11 cellular contexts compared by ENCODE assay signal in the genomic region with DNA sequence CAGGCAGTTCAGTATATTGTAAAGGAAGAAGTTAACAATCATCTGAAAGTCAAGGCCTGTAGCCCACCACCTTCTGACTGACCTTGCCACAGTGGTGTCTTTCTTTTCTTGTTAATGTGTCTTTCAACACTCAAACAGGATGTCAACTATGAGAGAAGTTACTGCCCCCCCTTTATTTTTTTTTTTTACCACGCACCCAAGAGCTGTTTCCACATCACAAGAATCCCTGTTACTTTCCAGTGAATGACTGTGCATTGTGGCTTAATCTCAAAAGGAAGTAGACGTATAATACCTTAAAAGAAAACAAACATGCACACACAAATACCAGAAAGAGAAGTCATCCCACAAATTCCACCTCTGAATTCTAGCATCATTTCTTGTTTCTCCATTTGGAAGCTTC.
DNase-seq lines count a peak whose midpoint lies in the region; ATAC-seq and TF ChIP-seq lines count a peak whose summit lies in the region.
"Had no signal": no experiment of that assay in that cellular context is flagged by ENCODE, and none has a peak within 500 bp of the region (broad histone marks: within the 10 kb centered on the region; RNA-seq: fewer than 3 reads in every experiment).

No MANE protein-coding gene starts in this region.

- TF ChIP-seq CTCF in AG04450 (IDR thresholded peaks at IDR 0.05; ENCODE audit: low read depth, low read length) (no peak), ascending aorta (IDR thresholded peaks at IDR 0.05) (no peak), lower leg skin (IDR thresholded peaks at IDR 0.05) (no peak), gastrocnemius medialis (IDR thresholded peaks at IDR 0.05 in 4 of 5, conservative IDR thresholded peaks at IDR 0.05 in 1 of 5) (no peak)

- H3K9me3 Mint-ChIP-seq in activated naive CD4-positive, alpha-beta T cell treated with anti-CD3 and anti-CD28 coated beads, Interleukin-2, amount 10 ng/mL, durations not matched to agents 7 days and 5 days = no peaks in the 10 kb centered on the region
- H3K9me3 Mint-ChIP-seq: activated T-cell treated with anti-CD3 and anti-CD28 coated beads, Interleukin-2, amount 50 U/mL, for 72 hours had no signal

- intact Hi-C loops in ascending aorta (cut with DNase I) = loop anchor here (2.0 to 5.0 kb wide), 3 partner anchors 73 to 203 kb away; no protein-coding TSS in a partner anchor
- intact Hi-C loops in lower leg skin (cut with DNase I; ENCODE audit: low total_unique reads) = no loop called here
- intact Hi-C loops in gastrocnemius medialis (cut with DNase I; ENCODE audit: low total_unique reads) = no loop called here

- no peak overlapping the region for H3K4me3 Mint-ChIP-seq in activated naive CD4-positive, alpha-beta T cell treated with anti-CD3 and anti-CD28 coated beads, Interleukin-2, amount 10 ng/mL, durations not matched to agents 7 days and 5 days
- H3K4me3 Mint-ChIP-seq: activated T-cell treated with anti-CD3 and anti-CD28 coated beads, Interleukin-2, amount 50 U/mL, for 72 hours had no signal

- no peaks in the 10 kb centered on the region for H3K36me3 Mint-ChIP-seq in activated naive CD4-positive, alpha-beta T cell treated with anti-CD3 and anti-CD28 coated beads, Interleukin-2, amount 10 ng/mL, durations not matched to agents 7 days and 5 days

- no peaks in the 10 kb centered on the region for H3K27me3 ChIP-seq in AG04450 (ENCODE audit: control insufficient read depth, insufficient read depth, low read length)
- no peaks in the 10 kb centered on the region for H3K27me3 ChIP-seq in ascending aorta
- H3K27me3 ChIP-seq in gastrocnemius medialis = no peaks in the 10 kb centered on the region

- peak overlapping the region; percentile 32 for H3K27ac ChIP-seq in AG04450 (ENCODE audit: low read depth, low read length)
- peak overlapping the region; percentile 63 to 76 for H3K27ac ChIP-seq in ascending aorta
- no peak overlapping the region for H3K27ac ChIP-seq in gastrocnemius medialis

- WGBS in lower leg skin, 2 donors = 26 to 35% methylated on average over 2 of the region's 2 CpGs

- DNase-seq in AG04450 (ENCODE audit: low read depth, low spot score) (peak; percentile 78), HPDE6-E6E7 (ENCODE audit: extremely low spot score) (peak; percentile 59), ascending aorta (ENCODE audit: low spot score in 2 of 2) (no peak), kidney glomerular epithelial cell (lab: John Stamatoyannopoulos, UW) (peak; percentile 97), lower leg skin (ENCODE audit: low spot score in 2 of 2) (no peak), gastrocnemius medialis (no peak)
- no peak for DNase-seq in stimulated activated naive CD8-positive, alpha-beta T cell treated with anti-CD3 and anti-CD28 coated beads, Interleukin-15, Interleukin-2, amounts not matched to agents 100 U/mL and 50 U/mL, for 24 hours
- no peak for DNase-seq in activated naive CD4-positive, alpha-beta T cell treated with anti-CD3 and anti-CD28 coated beads, Interleukin-2, amount 10 ng/mL, durations not matched to agents 7 days and 5 days
- DNase-seq: activated T-cell treated with anti-CD3 and anti-CD28 coated beads, Interleukin-2, amount 50 U/mL, for 72 hours; DMS153; NCI-H748 treated with DMSO at 0.1 percent for 48 hours had no signal

- H3K27ac Mint-ChIP-seq in activated naive CD4-positive, alpha-beta T cell treated with anti-CD3 and anti-CD28 coated beads, Interleukin-2, amount 10 ng/mL, durations not matched to agents 7 days and 5 days = no peak overlapping the region
- H3K27ac Mint-ChIP-seq: activated T-cell treated with anti-CD3 and anti-CD28 coated beads, Interleukin-2, amount 50 U/mL, for 72 hours had no signal

- no peaks in the 10 kb centered on the region for H3K9me3 ChIP-seq in AG04450 (ENCODE audit: control insufficient read depth, insufficient read depth, low read length)
- H3K9me3 ChIP-seq in ascending aorta = no peaks in the 10 kb centered on the region
- H3K9me3 ChIP-seq in gastrocnemius medialis = no peaks in the 10 kb centered on the region

- TF ChIP-seq POLR2A in lower leg skin (IDR thresholded peaks at IDR 0.05) (no peak), gastrocnemius medialis (IDR thresholded peaks at IDR 0.05) (no peak)

- ATAC-seq in stimulated activated naive CD8-positive, alpha-beta T cell treated with anti-CD3 and anti-CD28 coated beads, Interleukin-15, Interleukin-2, amounts not matched to agents 100 U/mL and 50 U/mL, for 24 hours = no peak
- ATAC-seq in gastrocnemius medialis = no peak
- ATAC-seq: activated T-cell treated with anti-CD3 and anti-CD28 coated beads, Interleukin-2, amount 50 U/mL, for 72 hours had no signal

- H3K4me1 Mint-ChIP-seq in activated naive CD4-positive, alpha-beta T cell treated with anti-CD3 and anti-CD28 coated beads, Interleukin-2, amount 10 ng/mL, durations not matched to agents 7 days and 5 days = peaks cover 8% of the 10 kb centered on the region

- CTCF ChIA-PET in AG04450 (lab: Charles Lee) = no interaction called here
- CTCF ChIA-PET in activated naive CD4-positive, alpha-beta T cell treated with anti-CD3 and anti-CD28 coated beads, Interleukin-2, amount 10 ng/mL, durations not matched to agents 7 days and 5 days (lab: Charles Lee) = no interaction called here

- POLR2A ChIA-PET in AG04450 (lab: Yijun Ruan, JAX) = interaction anchor here (0.6 to 2.1 kb wide), 4 partner anchors 14 to 71 kb away, joined by 3 to 9 read pairs (median 4); no protein-coding TSS in a partner anchor

- no peaks in the 10 kb centered on the region for H3K36me3 ChIP-seq in ascending aorta
- H3K36me3 ChIP-seq in gastrocnemius medialis = no peaks in the 10 kb centered on the region

- H3K4me1 ChIP-seq in ascending aorta = peaks cover 4 to 20% of the 10 kb centered on the region in 2 donors
- H3K4me1 ChIP-seq in gastrocnemius medialis = no peaks in the 10 kb centered on the region

- peaks cover 4% of the 10 kb centered on the region for H3K27me3 Mint-ChIP-seq in activated naive CD4-positive, alpha-beta T cell treated with anti-CD3 and anti-CD28 coated beads, Interleukin-2, amount 10 ng/mL, durations not matched to agents 7 days and 5 days

- in situ Hi-C loops in gastrocnemius medialis (cut with MboI; ENCODE audit: low sequenced_read_pairs in 4 of 4) = no loop called here

- H3K4me3 ChIP-seq in AG04450 (ENCODE audit: low read depth, low read length) (no peak overlapping the region), ascending aorta (no peak overlapping the region), lower leg skin (ENCODE audit: low read depth, poor library complexity, severe bottlenecking) (no peak overlapping the region), gastrocnemius medialis (no peak overlapping the region)

Comparison
In these comparisons a context has a peak if more than half of its experiments do, and no peak if none do; other contexts are left out.
1. DNase-seq: peak in AG04450 (single experiment), HPDE6-E6E7 (single experiment) and kidney glomerular epithelial cell (single experiment); none in ascending aorta (0 of 2), lower leg skin (0 of 2), stimulated activated naive CD8-positive, alpha-beta T cell treated with anti-CD3 and anti-CD28 coated beads, Interleukin-15, Interleukin-2, amounts not matched to agents 100 U/mL and 50 U/mL, for 24 hours (single experiment), gastrocnemius medialis (0 of 2) and activated naive CD4-positive, alpha-beta T cell treated with anti-CD3 and anti-CD28 coated beads, Interleukin-2, amount 10 ng/mL, durations not matched to agents 7 days and 5 days (single experiment).
2. H3K27ac ChIP-seq: peak in AG04450 (single experiment) and ascending aorta (2 of 2); none in gastrocnemius medialis (0 of 4).